In genomic region chr2:129188451-129188850, GRCh38 we compare ENCODE assay signal across 22 cellular contexts.
"Had no signal": no experiment of that assay in that cellular context is flagged by ENCODE, and none has a peak within 500 bp of the region (broad histone marks: within the 10 kb centered on the region; RNA-seq: fewer than 3 reads in every experiment).

No MANE protein-coding gene starts in this region.

- H3K4me3 ChIP-seq: coronary artery, dorsolateral prefrontal cortex, esophagus squamous epithelium, gastrocnemius medialis, heart right ventricle, left lung, lower lobe of right lung had no signal

- ATAC-seq: gastrocnemius medialis, heart right ventricle, left cardiac atrium, left lung, left ventricle myocardium superior, lower lobe of right lung had no signal

- H3K9me3 ChIP-seq: esophagus squamous epithelium, gastrocnemius medialis, heart right ventricle, left lung, lower lobe of right lung had no signal

- H3K4me1 ChIP-seq: gastrocnemius medialis, heart right ventricle, left lung, lower lobe of right lung had no signal

- FAIRE-seq: colon, endothelial cell of umbilical vein, islet of Langerhans, keratinocyte had no signal

- H3K27ac ChIP-seq: coronary artery, dorsolateral prefrontal cortex, esophagus squamous epithelium, gastrocnemius medialis, heart right ventricle, left lung, lower lobe of right lung had no signal

- DNase-seq: dermis blood vessel endothelial cell; dorsolateral prefrontal cortex; effector CD4-positive, alpha-beta T cell; effector memory CD4-positive, alpha-beta T cell; esophagus squamous epithelium; foreskin fibroblast; foreskin melanocyte; gastrocnemius medialis; glutamatergic neuron; heart right ventricle; hippocampal formation; left cardiac atrium; left lung; left ventricle myocardium superior; lower lobe of right lung; mesenchymal stem cell; midbrain had no signal

- H3K27me3 ChIP-seq: esophagus squamous epithelium, left lung had no signal

- H3K36me3 ChIP-seq: esophagus squamous epithelium, gastrocnemius medialis, heart right ventricle, left lung, lower lobe of right lung had no signal
